1 cellular context compared by ENCODE assay signal in the genomic region with DNA sequence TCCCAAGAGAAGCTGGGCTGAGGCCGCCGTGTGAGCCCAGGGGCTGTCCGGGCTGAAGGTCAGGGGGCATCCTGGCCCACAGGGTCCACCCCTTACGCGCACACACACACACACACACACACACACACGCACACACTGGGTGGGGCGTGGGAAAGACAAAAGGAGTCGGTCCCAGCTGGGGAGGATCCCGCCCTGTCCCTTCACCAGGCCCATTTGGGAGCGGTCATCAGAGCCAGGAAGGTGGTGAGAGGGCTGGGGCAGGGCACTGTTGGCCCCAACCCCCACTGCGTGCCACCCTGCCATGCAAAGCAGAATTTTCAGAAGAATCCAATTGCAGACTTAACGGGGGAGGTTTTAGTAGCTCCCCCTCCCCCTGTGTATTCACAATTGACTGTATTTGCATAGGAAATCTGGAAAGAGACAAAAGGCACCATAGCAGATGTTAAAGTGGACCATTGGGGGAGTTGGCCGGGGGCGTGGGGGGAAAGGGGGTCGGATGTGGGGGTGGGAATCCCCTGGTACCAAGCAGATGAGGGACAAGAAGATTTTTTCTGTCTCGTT.
TF ChIP-seq lines count a peak whose summit lies in the region.

No MANE protein-coding gene starts in this region.

TF ChIP-seq in HepG2, 621 proteins besides CTCF, POLR2A, EP300 and RAD21 (continued from another document):
- TF ChIP-seq, protein P1, sequence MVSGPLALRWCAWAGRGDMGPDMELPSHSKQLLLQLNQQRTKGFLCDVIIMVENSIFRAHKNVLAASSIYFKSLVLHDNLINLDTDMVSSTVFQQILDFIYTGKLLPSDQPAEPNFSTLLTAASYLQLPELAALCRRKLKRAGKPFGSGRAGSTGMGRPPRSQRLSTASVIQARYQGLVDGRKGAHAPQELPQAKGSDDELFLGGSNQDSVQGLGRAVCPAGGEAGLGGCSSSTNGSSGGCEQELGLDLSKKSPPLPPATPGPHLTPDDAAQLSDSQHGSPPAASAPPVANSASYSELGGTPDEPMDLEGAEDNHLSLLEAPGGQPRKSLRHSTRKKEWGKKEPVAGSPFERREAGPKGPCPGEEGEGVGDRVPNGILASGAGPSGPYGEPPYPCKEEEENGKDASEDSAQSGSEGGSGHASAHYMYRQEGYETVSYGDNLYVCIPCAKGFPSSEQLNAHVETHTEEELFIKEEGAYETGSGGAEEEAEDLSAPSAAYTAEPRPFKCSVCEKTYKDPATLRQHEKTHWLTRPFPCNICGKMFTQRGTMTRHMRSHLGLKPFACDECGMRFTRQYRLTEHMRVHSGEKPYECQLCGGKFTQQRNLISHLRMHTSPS (CRISPR knock-in tag; IDR thresholded peaks at IDR 0.05; ENCODE audit: low read depth), result 0 out of 2 replicates have a peak, but pooled peaks have one; percentile 3
- TF ChIP-seq, protein P2, sequence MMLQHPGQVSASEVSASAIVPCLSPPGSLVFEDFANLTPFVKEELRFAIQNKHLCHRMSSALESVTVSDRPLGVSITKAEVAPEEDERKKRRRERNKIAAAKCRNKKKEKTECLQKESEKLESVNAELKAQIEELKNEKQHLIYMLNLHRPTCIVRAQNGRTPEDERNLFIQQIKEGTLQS (CRISPR knock-in tag; IDR thresholded peaks at IDR 0.05), result no peak
- TF ChIP-seq, protein P3, sequence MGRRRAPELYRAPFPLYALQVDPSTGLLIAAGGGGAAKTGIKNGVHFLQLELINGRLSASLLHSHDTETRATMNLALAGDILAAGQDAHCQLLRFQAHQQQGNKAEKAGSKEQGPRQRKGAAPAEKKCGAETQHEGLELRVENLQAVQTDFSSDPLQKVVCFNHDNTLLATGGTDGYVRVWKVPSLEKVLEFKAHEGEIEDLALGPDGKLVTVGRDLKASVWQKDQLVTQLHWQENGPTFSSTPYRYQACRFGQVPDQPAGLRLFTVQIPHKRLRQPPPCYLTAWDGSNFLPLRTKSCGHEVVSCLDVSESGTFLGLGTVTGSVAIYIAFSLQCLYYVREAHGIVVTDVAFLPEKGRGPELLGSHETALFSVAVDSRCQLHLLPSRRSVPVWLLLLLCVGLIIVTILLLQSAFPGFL (CRISPR knock-in tag; IDR thresholded peaks at IDR 0.05), result no peak
- TF ChIP-seq ZFP36L1 (CRISPR knock-in tag; IDR thresholded peaks at IDR 0.05), result no peak
- 0 out of 2 replicates have a peak, but pooled peaks have one; percentile 10 for TF ChIP-seq STAG1 (CRISPR knock-in tag; IDR thresholded peaks at IDR 0.05)
- no peak for TF ChIP-seq ZNF660 (CRISPR knock-in tag; IDR thresholded peaks at IDR 0.05; ENCODE audit: borderline replicate concordance, low read depth)
- 0 out of 2 replicates have a peak, but pooled peaks have one; percentile 6 for TF ChIP-seq ZBTB7B (CRISPR knock-in tag; IDR thresholded peaks at IDR 0.05)
- TF ChIP-seq, protein P4, sequence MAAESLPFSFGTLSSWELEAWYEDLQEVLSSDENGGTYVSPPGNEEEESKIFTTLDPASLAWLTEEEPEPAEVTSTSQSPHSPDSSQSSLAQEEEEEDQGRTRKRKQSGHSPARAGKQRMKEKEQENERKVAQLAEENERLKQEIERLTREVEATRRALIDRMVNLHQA (CRISPR knock-in tag; IDR thresholded peaks at IDR 0.05), result no peak
- peak; percentile 27; the same call in 1 of the 2 replicates for TF ChIP-seq NR2F6 (IDR thresholded peaks at IDR 0.05)
- no peak; the same call in 1 of the 2 replicates for TF ChIP-seq NR2F6 (CRISPR knock-in tag; IDR thresholded peaks at IDR 0.05)
- TF ChIP-seq ZNF670 (CRISPR knock-in tag; IDR thresholded peaks at IDR 0.05; ENCODE audit: borderline replicate concordance), result no peak
- TF ChIP-seq, protein P5, sequence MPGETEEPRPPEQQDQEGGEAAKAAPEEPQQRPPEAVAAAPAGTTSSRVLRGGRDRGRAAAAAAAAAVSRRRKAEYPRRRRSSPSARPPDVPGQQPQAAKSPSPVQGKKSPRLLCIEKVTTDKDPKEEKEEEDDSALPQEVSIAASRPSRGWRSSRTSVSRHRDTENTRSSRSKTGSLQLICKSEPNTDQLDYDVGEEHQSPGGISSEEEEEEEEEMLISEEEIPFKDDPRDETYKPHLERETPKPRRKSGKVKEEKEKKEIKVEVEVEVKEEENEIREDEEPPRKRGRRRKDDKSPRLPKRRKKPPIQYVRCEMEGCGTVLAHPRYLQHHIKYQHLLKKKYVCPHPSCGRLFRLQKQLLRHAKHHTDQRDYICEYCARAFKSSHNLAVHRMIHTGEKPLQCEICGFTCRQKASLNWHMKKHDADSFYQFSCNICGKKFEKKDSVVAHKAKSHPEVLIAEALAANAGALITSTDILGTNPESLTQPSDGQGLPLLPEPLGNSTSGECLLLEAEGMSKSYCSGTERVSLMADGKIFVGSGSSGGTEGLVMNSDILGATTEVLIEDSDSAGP (CRISPR knock-in tag; IDR thresholded peaks at IDR 0.05; ENCODE audit: borderline replicate concordance), result 0 out of 2 replicates have a peak, but pooled peaks have one; percentile 2
- TF ChIP-seq MTF2 (CRISPR knock-in tag; IDR thresholded peaks at IDR 0.05; ENCODE audit: borderline replicate concordance), result peak; percentile 70; the same call in 1 of the 2 replicates
- TF ChIP-seq FLYWCH1 (CRISPR knock-in tag; IDR thresholded peaks at IDR 0.05), result no peak
- no peak for TF ChIP-seq ZNF30 (CRISPR knock-in tag; IDR thresholded peaks at IDR 0.05)
- TF ChIP-seq ZNF776 (CRISPR knock-in tag; IDR thresholded peaks at IDR 0.05), result 0 out of 2 replicates have a peak, but pooled peaks have one; percentile 8
- TF ChIP-seq, protein P6, sequence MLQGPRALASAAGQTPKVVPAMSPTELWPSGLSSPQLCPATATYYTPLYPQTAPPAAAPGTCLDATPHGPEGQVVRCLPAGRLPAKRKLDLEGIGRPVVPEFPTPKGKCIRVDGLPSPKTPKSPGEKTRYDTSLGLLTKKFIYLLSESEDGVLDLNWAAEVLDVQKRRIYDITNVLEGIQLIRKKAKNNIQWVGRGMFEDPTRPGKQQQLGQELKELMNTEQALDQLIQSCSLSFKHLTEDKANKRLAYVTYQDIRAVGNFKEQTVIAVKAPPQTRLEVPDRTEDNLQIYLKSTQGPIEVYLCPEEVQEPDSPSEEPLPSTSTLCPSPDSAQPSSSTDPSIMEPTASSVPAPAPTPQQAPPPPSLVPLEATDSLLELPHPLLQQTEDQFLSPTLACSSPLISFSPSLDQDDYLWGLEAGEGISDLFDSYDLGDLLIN (CRISPR knock-in tag; IDR thresholded peaks at IDR 0.05; ENCODE audit: borderline replicate concordance), result no peak
- TF ChIP-seq, protein P7, sequence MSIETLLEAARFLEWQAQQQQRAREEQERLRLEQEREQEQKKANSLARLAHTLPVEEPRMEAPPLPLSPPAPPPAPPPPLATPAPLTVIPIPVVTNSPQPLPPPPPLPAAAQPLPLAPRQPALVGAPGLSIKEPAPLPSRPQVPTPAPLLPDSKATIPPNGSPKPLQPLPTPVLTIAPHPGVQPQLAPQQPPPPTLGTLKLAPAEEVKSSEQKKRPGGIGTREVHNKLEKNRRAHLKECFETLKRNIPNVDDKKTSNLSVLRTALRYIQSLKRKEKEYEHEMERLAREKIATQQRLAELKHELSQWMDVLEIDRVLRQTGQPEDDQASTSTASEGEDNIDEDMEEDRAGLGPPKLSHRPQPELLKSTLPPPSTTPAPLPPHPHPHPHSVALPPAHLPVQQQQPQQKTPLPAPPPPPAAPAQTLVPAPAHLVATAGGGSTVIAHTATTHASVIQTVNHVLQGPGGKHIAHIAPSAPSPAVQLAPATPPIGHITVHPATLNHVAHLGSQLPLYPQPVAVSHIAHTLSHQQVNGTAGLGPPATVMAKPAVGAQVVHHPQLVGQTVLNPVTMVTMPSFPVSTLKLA (IDR thresholded peaks at IDR 0.05), result no peak
- 0 out of 2 replicates have a peak, but pooled peaks have one; percentile 5 for TF ChIP-seq PCBP1 (IDR thresholded peaks at IDR 0.05; ENCODE audit: borderline replicate concordance, low read depth, low read length)
- TF ChIP-seq ZNF777 (CRISPR knock-in tag; IDR thresholded peaks at IDR 0.05), result no peak
- TF ChIP-seq, protein P8, sequence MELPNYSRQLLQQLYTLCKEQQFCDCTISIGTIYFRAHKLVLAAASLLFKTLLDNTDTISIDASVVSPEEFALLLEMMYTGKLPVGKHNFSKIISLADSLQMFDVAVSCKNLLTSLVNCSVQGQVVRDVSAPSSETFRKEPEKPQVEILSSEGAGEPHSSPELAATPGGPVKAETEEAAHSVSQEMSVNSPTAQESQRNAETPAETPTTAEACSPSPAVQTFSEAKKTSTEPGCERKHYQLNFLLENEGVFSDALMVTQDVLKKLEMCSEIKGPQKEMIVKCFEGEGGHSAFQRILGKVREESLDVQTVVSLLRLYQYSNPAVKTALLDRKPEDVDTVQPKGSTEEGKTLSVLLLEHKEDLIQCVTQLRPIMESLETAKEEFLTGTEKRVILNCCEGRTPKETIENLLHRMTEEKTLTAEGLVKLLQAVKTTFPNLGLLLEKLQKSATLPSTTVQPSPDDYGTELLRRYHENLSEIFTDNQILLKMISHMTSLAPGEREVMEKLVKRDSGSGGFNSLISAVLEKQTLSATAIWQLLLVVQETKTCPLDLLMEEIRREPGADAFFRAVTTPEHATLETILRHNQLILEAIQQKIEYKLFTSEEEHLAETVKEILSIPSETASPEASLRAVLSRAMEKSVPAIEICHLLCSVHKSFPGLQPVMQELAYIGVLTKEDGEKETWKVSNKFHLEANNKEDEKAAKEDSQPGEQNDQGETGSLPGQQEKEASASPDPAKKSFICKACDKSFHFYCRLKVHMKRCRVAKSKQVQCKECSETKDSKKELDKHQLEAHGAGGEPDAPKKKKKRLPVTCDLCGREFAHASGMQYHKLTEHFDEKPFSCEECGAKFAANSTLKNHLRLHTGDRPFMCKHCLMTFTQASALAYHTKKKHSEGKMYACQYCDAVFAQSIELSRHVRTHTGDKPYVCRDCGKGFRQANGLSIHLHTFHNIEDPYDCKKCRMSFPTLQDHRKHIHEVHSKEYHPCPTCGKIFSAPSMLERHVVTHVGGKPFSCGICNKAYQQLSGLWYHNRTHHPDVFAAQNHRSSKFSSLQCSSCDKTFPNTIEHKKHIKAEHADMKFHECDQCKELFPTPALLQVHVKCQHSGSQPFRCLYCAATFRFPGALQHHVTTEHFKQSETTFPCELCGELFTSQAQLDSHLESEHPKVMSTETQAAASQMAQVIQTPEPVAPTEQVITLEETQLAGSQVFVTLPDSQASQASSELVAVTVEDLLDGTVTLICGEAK (IDR thresholded peaks at IDR 0.05), result no peak
- TF ChIP-seq, protein P8 (CRISPR knock-in tag; IDR thresholded peaks at IDR 0.05), result no peak
- no peak for TF ChIP-seq ZNF605 (CRISPR knock-in tag; IDR thresholded peaks at IDR 0.05)
- TF ChIP-seq, protein P9, sequence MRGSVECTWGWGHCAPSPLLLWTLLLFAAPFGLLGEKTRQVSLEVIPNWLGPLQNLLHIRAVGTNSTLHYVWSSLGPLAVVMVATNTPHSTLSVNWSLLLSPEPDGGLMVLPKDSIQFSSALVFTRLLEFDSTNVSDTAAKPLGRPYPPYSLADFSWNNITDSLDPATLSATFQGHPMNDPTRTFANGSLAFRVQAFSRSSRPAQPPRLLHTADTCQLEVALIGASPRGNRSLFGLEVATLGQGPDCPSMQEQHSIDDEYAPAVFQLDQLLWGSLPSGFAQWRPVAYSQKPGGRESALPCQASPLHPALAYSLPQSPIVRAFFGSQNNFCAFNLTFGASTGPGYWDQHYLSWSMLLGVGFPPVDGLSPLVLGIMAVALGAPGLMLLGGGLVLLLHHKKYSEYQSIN (CRISPR knock-in tag; IDR thresholded peaks at IDR 0.05; ENCODE audit: borderline replicate concordance), result no peak
- no peak for TF ChIP-seq ZMYM4 (CRISPR knock-in tag; IDR thresholded peaks at IDR 0.05)
